8 cellular contexts compared by ENCODE assay signal in genomic region chr3:53375019-53375418, GRCh38. TPM values are rescaled to one million over a fixed set of nuclear protein-coding genes. Genes with fewer than 3 reads are reported as not detected.
DNase-seq lines count a peak whose midpoint lies in the region; ATAC-seq and TF ChIP-seq lines count a peak whose summit lies in the region.

No MANE protein-coding gene starts in this region.

- POLR2A ChIA-PET in A673 (lab: Charles Lee; ENCODE audit: low non-redundant PET) = no interaction called here

- no peak for ATAC-seq in GM21423 (IDR thresholded peaks at IDR 0.05; ENCODE audit: unreplicated experiment)

- H3K27ac ChIP-seq in A673 (ENCODE audit: low read depth, low read length, poor library complexity, severe bottlenecking) (no peak overlapping the region), caudate nucleus (ENCODE audit: low read depth, low read length) (no peak overlapping the region)

- H3K4me3 ChIP-seq in A673 (ENCODE audit: low read depth, low read length, poor library complexity, severe bottlenecking) (no peak overlapping the region), GM12875 (ENCODE audit: low read depth, low read length) (no peak overlapping the region), MG63 (no peak overlapping the region)

- DNase-seq in A673 (ENCODE audit: low spot score) = peak; percentile 52
- DNase-seq in MG63 = peak; percentile 34
- DNase-seq in T-helper 9 cell = peak; percentile 20
- peak in 40 of 61 donors; percentile 0 to 61 (median 18) for DNase-seq in caudate nucleus (lab: John Stamatoyannopoulos, UW)
- peak; percentile 83 for DNase-seq in left kidney (ENCODE audit: low read depth, low spot score)
- DNase-seq in stimulated activated CD4-positive, alpha-beta T cell treated with anti-CD3 and anti-CD28 coated beads, TNF-alpha, amount 100 ng/mL, for 4 hours (ENCODE audit: low read depth in 3 of 3) = peak in 2 of 3 experiments; percentile 1 to 19

- H3K27me3 ChIP-seq in A673 (replicated peaks; ENCODE audit: insufficient read depth, low read depth, low read length, poor library complexity) = no peaks in the 10 kb centered on the region
- H3K27me3 ChIP-seq in MG63 = no peaks in the 10 kb centered on the region

- H3K9me3 ChIP-seq in A673 (ENCODE audit: low read depth, low read length, poor library complexity, severe bottlenecking) (no peaks in the 10 kb centered on the region), MG63 (no peaks in the 10 kb centered on the region)

- no peaks in the 10 kb centered on the region for H3K36me3 ChIP-seq in A673 (ENCODE audit: insufficient read depth, low read length, poor library complexity, severe bottlenecking)
- no peaks in the 10 kb centered on the region for H3K36me3 ChIP-seq in MG63

- TF ChIP-seq CTCF in A673 (conservative IDR thresholded peaks at IDR 0.05; ENCODE audit: low read depth, low read length) (peak; percentile 66), GM12875 (IDR thresholded peaks at IDR 0.05; ENCODE audit: borderline replicate concordance, insufficient read depth, low read depth, low read length) (peak; percentile 81)

- H3K4me1 ChIP-seq in A673 (ENCODE audit: insufficient read depth, low read length, poor library complexity, severe bottlenecking) = no peaks in the 10 kb centered on the region

- no TSS peak for BruUV-seq in A673 (replicated peaks; lab: Mats Ljungman, UMichigan)

- intact Hi-C loops in A673 (cut with micrococcal nuclease; ENCODE audit: unreplicated experiment) = loop anchor here (1.0 kb wide), 1 partner anchor 335 kb away; no protein-coding TSS in a partner anchor

- CTCF ChIA-PET in A673 (lab: Charles Lee) = no interaction called here

RNA-seq across cellular contexts. Expression of gene DCP1A, which starts 27.7 kb away (rescaled TPM):
- 13.1 and 16.2 TPM in 2 replicates for total RNA-seq in A673 (2021)
- 4.4 and 5.9 TPM in 2 replicates for total RNA-seq in MG63 (2014; rRNA removed; shearing (Covaris generic); ENCODE audit: low replicate concordance)

Comparison
In these comparisons a context has a peak if more than half of its experiments do, and no peak if none do; other contexts are left out.
1. DNase-seq: peak in every context shown above with its lines; median percentile 83 in left kidney; 52 in A673; 34 in MG63; 20 in T-helper 9 cell; 18 in caudate nucleus; 10 in stimulated activated CD4-positive, alpha-beta T cell treated with anti-CD3 and anti-CD28 coated beads, TNF-alpha, amount 100 ng/mL, for 4 hours.